ENCODE assay signal across 8 cellular contexts in the genomic region with DNA sequence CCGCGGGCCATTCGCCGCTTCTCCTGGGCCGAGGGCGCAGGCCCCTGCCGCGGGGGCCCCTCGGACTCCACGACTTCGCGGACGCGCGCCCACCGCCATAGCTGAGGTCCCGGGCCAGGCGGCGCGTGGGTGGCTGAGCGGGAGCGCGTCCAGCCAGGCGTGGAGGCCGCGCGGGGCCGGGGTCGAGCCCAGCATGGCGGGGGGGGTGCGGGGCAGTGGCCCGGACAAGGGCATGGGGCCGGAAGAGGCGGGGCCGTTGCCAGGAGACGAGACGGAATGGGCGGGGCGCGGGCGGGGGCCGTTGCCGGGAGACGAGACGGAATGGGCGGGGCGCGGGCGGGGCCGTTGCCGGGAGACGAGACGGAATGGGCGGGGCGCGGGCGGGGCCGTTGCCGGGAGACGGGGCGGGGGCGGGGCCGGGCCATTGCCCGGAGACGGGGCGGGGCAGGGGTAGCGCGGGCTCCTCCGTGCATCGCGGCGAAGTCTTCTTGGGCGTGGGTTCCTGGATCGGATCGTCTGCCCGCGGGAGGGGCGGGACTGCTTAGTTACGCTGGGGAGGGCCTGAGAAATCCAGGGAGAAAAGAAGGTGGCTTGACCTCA. TPM values are rescaled to one million over a fixed set of nuclear protein-coding genes. Genes with fewer than 3 reads are reported as not detected.
DNase-seq lines count a peak whose midpoint lies in the region; ATAC-seq and TF ChIP-seq lines count a peak whose summit lies in the region.

No MANE protein-coding gene starts in this region.

- intact Hi-C loops in adrenal gland (cut with DNase I) (no loop called here), left ventricle myocardium inferior (cut with micrococcal nuclease) (no loop called here), prostate gland (cut with DNase I) (no loop called here), uterus (cut with DNase I; ENCODE audit: low total_unique reads) (no loop called here)

- TF ChIP-seq POLR2A in adrenal gland (IDR thresholded peaks at IDR 0.05) (peak in 1 of 2 donors; percentile 41), prostate gland (IDR thresholded peaks at IDR 0.05) (peak; percentile 55), uterus (IDR thresholded peaks at IDR 0.05) (peak in 1 of 2 donors; percentile 58)

- H3K4me3 ChIP-seq in adrenal gland (peak overlapping the region in 3 of 4 donors; percentile 18 to 68 (median 60)), left ventricle myocardium inferior (peak overlapping the region; percentile 83), prostate gland (peak overlapping the region; percentile 75 to 84), uterus (peak overlapping the region; percentile 43 to 74)

- peak overlapping the region; percentile 91 for H3K27ac Mint-ChIP-seq in T-helper 17 cell

- DNase-seq in GM03348 (ENCODE audit: low spot score), result peak; percentile 96
- peak; percentile 43 to 62 for DNase-seq in Kasumi-1 (lab: John Stamatoyannopoulos, UW)
- DNase-seq in T-helper 17 cell, result peak; percentile 61 to 88 (median 86)
- peak; percentile 87 to 94 (median 93) for DNase-seq in adrenal gland
- peak; percentile 91 for DNase-seq in left ventricle myocardium inferior
- peak; percentile 89 for DNase-seq in prostate gland (ENCODE audit: low spot score)
- DNase-seq in uterus, result peak; percentile 87 to 88

- H3K27ac ChIP-seq in adrenal gland (peak overlapping the region in 4 of 5 donors; percentile 58 to 86 (median 83)), left ventricle myocardium inferior (replicated peaks) (peak overlapping the region; percentile 92), prostate gland (peak overlapping the region; percentile 85 to 91), uterus (peak overlapping the region; percentile 87 to 93)

- WGBS in adrenal gland, 4 donors, result 0 to 2% (median 0%) methylated on average over 2 to 77 of the region's 79 CpGs
- 6% methylated on average over 32 of the region's 79 CpGs for WGBS in prostate gland

- ATAC-seq in GM21786 (IDR thresholded peaks at IDR 0.05; ENCODE audit: unreplicated experiment) (peak; percentile 52), T-helper 17 cell (peak; percentile 47)

- H3K27me3 Mint-ChIP-seq in T-helper 17 cell, result no peaks in the 10 kb centered on the region

- H3K9me3 ChIP-seq in T-helper 17 cell (ENCODE audit: control insufficient read depth, low read length, poor library complexity, severe bottlenecking) (no peaks in the 10 kb centered on the region), adrenal gland (replicated peaks in 1 of 3) (no peaks in the 10 kb centered on the region), left ventricle myocardium inferior (replicated peaks) (no peaks in the 10 kb centered on the region), prostate gland (no peaks in the 10 kb centered on the region), uterus (no peaks in the 10 kb centered on the region)

- H3K4me1 ChIP-seq in adrenal gland (replicated peaks in 1 of 2) (peaks cover 8 to 42% of the 10 kb centered on the region in 2 donors), left ventricle myocardium inferior (peaks cover 42% of the 10 kb centered on the region), prostate gland (replicated peaks) (peaks cover 23% of the 10 kb centered on the region), uterus (peaks cover 0 to 8% of the 10 kb centered on the region in 2 donors)

- H3K27me3 ChIP-seq in adrenal gland (no peaks in the 10 kb centered on the region), left ventricle myocardium inferior (ENCODE audit: low read depth) (no peaks in the 10 kb centered on the region), prostate gland (replicated peaks; ENCODE audit: insufficient read depth) (no peaks in the 10 kb centered on the region), uterus (no peaks in the 10 kb centered on the region)

- peak overlapping the region; percentile 90 for H3K4me3 Mint-ChIP-seq in T-helper 17 cell

- H3K4me1 Mint-ChIP-seq in T-helper 17 cell, result peaks cover 53% of the 10 kb centered on the region

- no peaks in the 10 kb centered on the region for H3K36me3 ChIP-seq in adrenal gland (replicated peaks in 1 of 2)
- no peaks in the 10 kb centered on the region for H3K36me3 ChIP-seq in left ventricle myocardium inferior
- no peaks in the 10 kb centered on the region for H3K36me3 ChIP-seq in prostate gland
- no peaks in the 10 kb centered on the region for H3K36me3 ChIP-seq in uterus

- no peak for TF ChIP-seq CTCF in adrenal gland (IDR thresholded peaks at IDR 0.05)
- no peak for TF ChIP-seq CTCF in left ventricle myocardium inferior (IDR thresholded peaks at IDR 0.05; ENCODE audit: borderline replicate concordance)
- no peak for TF ChIP-seq CTCF in prostate gland (IDR thresholded peaks at IDR 0.05)
- TF ChIP-seq CTCF in uterus (IDR thresholded peaks at IDR 0.05), result no peak

- no peaks in the 10 kb centered on the region for H3K36me3 Mint-ChIP-seq in T-helper 17 cell (ENCODE audit: low read depth)

RNA-seq across cellular contexts. Expression of a gene that starts 14.8 kb away (rescaled TPM):
- total RNA-seq in T-helper 17 cell (100 to 1,000 TPM; 157 to 188 TPM), adrenal gland (1 to 10 TPM; 1.8 to 5.3 (median 3.8) TPM), left ventricle myocardium inferior (1.4 TPM), prostate gland (1 to 10 TPM; 7.2 to 7.4 TPM), uterus (1 to 10 TPM in 3 of 4 donors, not detected in 1; 5.1 to 7.6 (median 5.9) TPM)
- polyA plus RNA-seq in adrenal gland, result 1 to 10 TPM in 2 of 3 donors, under 1 TPM in 1; 0.66 to 7.7 (median 5.2) TPM

RNA-seq across cellular contexts. Expression of a gene that starts 24.2 kb away (rescaled TPM):
- total RNA-seq in T-helper 17 cell (under 1 TPM; 0.21 to 0.52 TPM), adrenal gland (1 to 10 TPM in 6 of 8 donors, under 1 TPM in 2; 0.24 to 3.0 (median 1.4) TPM), left ventricle myocardium inferior (0.33 TPM), prostate gland (1 to 10 TPM in 1 of 2 donors, under 1 TPM in 1; 0.18 to 1.8 TPM), uterus (1 to 10 TPM in 1 of 4 donors, under 1 TPM in 2, not detected in 1; 0.21 to 1.3 (median 0.51) TPM)
- polyA plus RNA-seq in adrenal gland, result 1 to 10 TPM in 2 of 3 donors, under 1 TPM in 1; 0.26 to 4.4 (median 1.7) TPM

RNA-seq across cellular contexts. Expression of a gene that starts 31.8 kb away (rescaled TPM):
- not detected for total RNA-seq in T-helper 17 cell
- under 1 TPM in 1 of 8 donors, not detected in 7; 0.19 TPM for total RNA-seq in adrenal gland
- under 1 TPM in 1 of 3 donors, not detected in 2; 0.24 TPM for polyA plus RNA-seq in adrenal gland
- not detected for total RNA-seq in left ventricle myocardium inferior
- total RNA-seq in prostate gland, result 1 to 10 TPM in 1 of 2 donors, not detected in 1; 9.2 TPM
- not detected for total RNA-seq in uterus

RNA-seq across cellular contexts. Expression of a gene that starts 46.8 kb away (rescaled TPM):
- 10 to 100 TPM; 73.6 to 75.4 TPM for total RNA-seq in T-helper 17 cell
- total RNA-seq in adrenal gland, result 10 to 100 TPM; 30.9 to 77.8 (median 62.0) TPM
- polyA plus RNA-seq in adrenal gland, result 100 to 1,000 TPM in 2 of 3 donors, 10 to 100 TPM in 1; 54.1 to 234 (median 145) TPM
- 38.9 TPM for total RNA-seq in left ventricle myocardium inferior
- 10 to 100 TPM; 53.5 to 78.5 TPM for total RNA-seq in prostate gland
- total RNA-seq in uterus, result 10 to 100 TPM; 26.8 to 61.9 (median 44.4) TPM

RNA-seq across cellular contexts. Expression of a gene that starts 46.9 kb away (rescaled TPM):
- 10 to 100 TPM; 28.1 to 33.2 TPM for total RNA-seq in T-helper 17 cell
- 10 to 100 TPM; 19.6 to 45.4 (median 39.9) TPM for total RNA-seq in adrenal gland
- polyA plus RNA-seq in adrenal gland, result 100 to 1,000 TPM in 2 of 3 donors, 10 to 100 TPM in 1; 20.0 to 146 (median 102) TPM
- 40.5 TPM for total RNA-seq in left ventricle myocardium inferior
- 10 to 100 TPM; 52.8 to 57.6 TPM for total RNA-seq in prostate gland
- total RNA-seq in uterus, result 10 to 100 TPM; 23.1 to 45.5 (median 30.0) TPM

Comparison
In these comparisons a context has a peak if more than half of its experiments do, and no peak if none do; other contexts are left out.
1. Peak in every context shown above with its lines: DNase-seq, ATAC-seq, H3K4me3 ChIP-seq and H3K27ac ChIP-seq.
2. RNA of a gene that starts 14.8 kb away (total RNA-seq): 157 to 188 TPM in T-helper 17 cell; 7.2 to 7.4 TPM in prostate gland, 5.1 to 7.6 TPM in uterus, 1.8 to 5.3 TPM in adrenal gland and 1.4 TPM in left ventricle myocardium inferior (single experiment); every median in the first group is over 10 times any median in the second.